Comparison of ENCODE assay signal across 18 cellular contexts in genomic region chr14:79705126-79705894, GRCh38.
DNase-seq lines count a peak whose midpoint lies in the region; ATAC-seq, FAIRE-seq and TF ChIP-seq lines count a peak whose summit lies in the region.
"Had no signal": no experiment of that assay in that cellular context is flagged by ENCODE, and none has a peak within 500 bp of the region (broad histone marks: within the 10 kb centered on the region; RNA-seq: fewer than 3 reads in every experiment).

No MANE protein-coding gene starts in this region.

- H3K4me3 Mint-ChIP-seq in stimulated activated memory B cell treated with anti-CD40 and anti-IgM and Interleukin-4, amounts not matched to agents 10 μg/mL and 1 μg/mL and 100 μg/mL, for 72 hours: no peak overlapping the region
- no peak overlapping the region for H3K4me3 Mint-ChIP-seq in activated T-cell treated with anti-CD3 and anti-CD28 coated beads, Interleukin-2, amount 50 U/mL, for 72 hours
- H3K4me3 Mint-ChIP-seq: CD8-positive, alpha-beta memory T cell; IgD-negative memory B cell had no signal

- H3K27me3 ChIP-seq in small intestine (ENCODE audit: control insufficient read depth in 2 of 2, insufficient read depth in 2 of 2, low read length in 2 of 2): no peaks in the 10 kb centered on the region
- H3K27me3 ChIP-seq: Peyer's patch had no signal

- H3K27ac ChIP-seq in VCaP (peak overlapping the region; percentile 51), small intestine (ENCODE audit: low read depth in 1 of 2, low read length in 1 of 2) (no peak overlapping the region)
- H3K27ac ChIP-seq: C4-2B, Peyer's patch had no signal

- H3K36me3 ChIP-seq in small intestine (ENCODE audit: control insufficient read depth in 2 of 2, insufficient read depth in 2 of 2, low read length in 2 of 2): no peaks in the 10 kb centered on the region
- H3K36me3 ChIP-seq: Peyer's patch had no signal

- no peaks in the 10 kb centered on the region for H3K9me3 ChIP-seq in small intestine (ENCODE audit: control insufficient read depth, low read depth)
- H3K9me3 ChIP-seq: Peyer's patch had no signal

- H3K4me1 Mint-ChIP-seq in stimulated activated memory B cell treated with anti-CD40 and anti-IgM and Interleukin-4, amounts not matched to agents 10 μg/mL and 1 μg/mL and 100 μg/mL, for 72 hours: no peaks in the 10 kb centered on the region
- H3K4me1 Mint-ChIP-seq in activated T-cell treated with anti-CD3 and anti-CD28 coated beads, Interleukin-2, amount 50 U/mL, for 72 hours (ENCODE audit: low read depth): no peaks in the 10 kb centered on the region
- H3K4me1 Mint-ChIP-seq: CD8-positive, alpha-beta memory T cell; IgD-negative memory B cell had no signal

- H3K36me3 Mint-ChIP-seq in stimulated activated memory B cell treated with anti-CD40 and anti-IgM and Interleukin-4, amounts not matched to agents 10 μg/mL and 1 μg/mL and 100 μg/mL, for 72 hours: no peaks in the 10 kb centered on the region
- no peaks in the 10 kb centered on the region for H3K36me3 Mint-ChIP-seq in activated T-cell treated with anti-CD3 and anti-CD28 coated beads, Interleukin-2, amount 50 U/mL, for 72 hours (ENCODE audit: insufficient read depth in 2 of 2)
- H3K36me3 Mint-ChIP-seq: CD8-positive, alpha-beta memory T cell had no signal

- peak; percentile 95 for ATAC-seq in left colon
- no peak for ATAC-seq in stimulated activated memory B cell treated with anti-CD40 and anti-IgM and Interleukin-4, amounts not matched to agents 10 μg/mL and 1 μg/mL and 100 μg/mL, for 72 hours
- ATAC-seq in GM21786 (IDR thresholded peaks at IDR 0.05; ENCODE audit: unreplicated experiment): no peak
- no peak for ATAC-seq in activated T-cell treated with anti-CD3 and anti-CD28 coated beads, Interleukin-2, amount 50 U/mL, for 72 hours (replicated peaks in 1 of 2)
- ATAC-seq: SK-N-SH treated with all-trans-retinoic acid at 6 μM for 48 hours had no signal

- DNase-seq in G401 (ENCODE audit: low spot score) (peak; percentile 96), left colon (peak; percentile 27 to 31), small intestine (peak; percentile 14)
- no peak for DNase-seq in activated T-cell treated with anti-CD3 and anti-CD28 coated beads, Interleukin-2, amount 50 U/mL, for 72 hours
- DNase-seq: CD8-positive, alpha-beta memory T cell; GDM1; NCI-H1105 treated with DMSO at 0.1 percent for 48 hours; NCI-H2029 treated with DMSO at 0.1 percent for 48 hours; Peyer's patch had no signal

- no peak for FAIRE-seq in small intestine (lab: Jason Lieb, UNC)
- FAIRE-seq: A204.1, GM18507, GM19239 had no signal

- H3K4me3 ChIP-seq in small intestine (ENCODE audit: low read depth in 1 of 2, low read length in 2 of 2): no peak overlapping the region
- H3K4me3 ChIP-seq: Peyer's patch had no signal

- no peaks in the 10 kb centered on the region for H3K4me1 ChIP-seq in small intestine (ENCODE audit: control insufficient read depth in 2 of 2, insufficient read depth in 1 of 2, low read depth in 1 of 2, low read length in 1 of 2)
- H3K4me1 ChIP-seq: Peyer's patch had no signal

- 24 to 52% (median 39%) methylated on average over 11 of the region's 11 CpGs for WGBS in small intestine, 3 donors

- TF ChIP-seq CTCF in VCaP (conservative IDR thresholded peaks at IDR 0.05): no peak

- no peaks in the 10 kb centered on the region for H3K27me3 Mint-ChIP-seq in stimulated activated memory B cell treated with anti-CD40 and anti-IgM and Interleukin-4, amounts not matched to agents 10 μg/mL and 1 μg/mL and 100 μg/mL, for 72 hours
- no peaks in the 10 kb centered on the region for H3K27me3 Mint-ChIP-seq in activated T-cell treated with anti-CD3 and anti-CD28 coated beads, Interleukin-2, amount 50 U/mL, for 72 hours (ENCODE audit: low read depth)
- H3K27me3 Mint-ChIP-seq: CD8-positive, alpha-beta memory T cell; IgD-negative memory B cell had no signal

- in situ Hi-C loops in G401 (cut with HindIII; ENCODE audit: low sequenced_read_pairs): no loop called here

- peaks cover 3% of the 10 kb centered on the region for H3K9me3 Mint-ChIP-seq in stimulated activated memory B cell treated with anti-CD40 and anti-IgM and Interleukin-4, amounts not matched to agents 10 μg/mL and 1 μg/mL and 100 μg/mL, for 72 hours
- H3K9me3 Mint-ChIP-seq in activated T-cell treated with anti-CD3 and anti-CD28 coated beads, Interleukin-2, amount 50 U/mL, for 72 hours: peaks cover 2 to 12% of the 10 kb centered on the region in 2 donors

- H3K27ac Mint-ChIP-seq in stimulated activated memory B cell treated with anti-CD40 and anti-IgM and Interleukin-4, amounts not matched to agents 10 μg/mL and 1 μg/mL and 100 μg/mL, for 72 hours: no peak overlapping the region
- H3K27ac Mint-ChIP-seq in activated T-cell treated with anti-CD3 and anti-CD28 coated beads, Interleukin-2, amount 50 U/mL, for 72 hours: no peak overlapping the region
- H3K27ac Mint-ChIP-seq: CD8-positive, alpha-beta memory T cell; IgD-negative memory B cell had no signal

- intact Hi-C loops in left colon (cut with DNase I, micrococcal nuclease): no loop called here

Comparison
In these comparisons a context has a peak if more than half of its experiments do, and no peak if none do; other contexts are left out.
1. DNase-seq: peak in G401 (single experiment), left colon (2 of 2) and small intestine (single experiment); none in activated T-cell treated with anti-CD3 and anti-CD28 coated beads, Interleukin-2, amount 50 U/mL, for 72 hours (0 of 2).